ENCODE assay signal across 11 cellular contexts in the genomic region with DNA sequence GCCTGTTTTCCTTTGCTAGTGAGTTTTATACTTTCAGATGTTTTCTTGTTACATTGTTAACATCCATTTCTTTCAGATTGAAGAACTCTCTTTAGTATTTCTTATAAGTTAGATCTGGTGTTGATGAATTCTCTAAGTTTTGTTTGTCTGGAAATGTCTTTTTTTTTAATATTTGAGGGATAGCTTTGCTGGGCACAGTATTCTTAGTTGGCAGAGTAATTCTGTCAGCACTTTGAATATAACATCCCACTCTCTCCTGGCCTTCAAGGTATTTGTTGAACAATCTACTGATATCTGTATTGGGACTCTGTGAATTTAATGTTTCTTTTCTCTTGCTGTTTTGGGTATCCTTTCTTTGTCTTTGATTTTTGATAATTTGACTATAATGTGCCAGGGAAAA.
"Had no signal": no experiment of that assay in that cellular context is flagged by ENCODE, and none has a peak within 500 bp of the region (broad histone marks: within the 10 kb centered on the region; RNA-seq: fewer than 3 reads in every experiment).

No MANE protein-coding gene starts in this region.

- H3K4me3 Mint-ChIP-seq: GM23338, H9, HFFc6 had no signal

- ATAC-seq: GM23338, HCT116 had no signal

- H3K36me3 ChIP-seq: HAP-1 had no signal

- H2AFZ ChIP-seq: GM23248, GM23338 had no signal

- H3K9ac ChIP-seq: GM23248 had no signal

- H3K27ac Mint-ChIP-seq: GM23338, H9, HFFc6 had no signal

- FAIRE-seq: H1, H54 had no signal

- H3K4me1 ChIP-seq: HAP-1 had no signal

- H3K4me2 ChIP-seq: GM23338 had no signal

- H3K27ac ChIP-seq: GM23248 had no signal

- H3K4me3 ChIP-seq: GM23248, GM23338, HAP-1 had no signal

- DNase-seq: GM23248, GOT3, H7, H9, HCEC 1CT, HFFc6 had no signal
